Comparison of ENCODE assay signal across 36 cellular contexts in the genomic region with DNA sequence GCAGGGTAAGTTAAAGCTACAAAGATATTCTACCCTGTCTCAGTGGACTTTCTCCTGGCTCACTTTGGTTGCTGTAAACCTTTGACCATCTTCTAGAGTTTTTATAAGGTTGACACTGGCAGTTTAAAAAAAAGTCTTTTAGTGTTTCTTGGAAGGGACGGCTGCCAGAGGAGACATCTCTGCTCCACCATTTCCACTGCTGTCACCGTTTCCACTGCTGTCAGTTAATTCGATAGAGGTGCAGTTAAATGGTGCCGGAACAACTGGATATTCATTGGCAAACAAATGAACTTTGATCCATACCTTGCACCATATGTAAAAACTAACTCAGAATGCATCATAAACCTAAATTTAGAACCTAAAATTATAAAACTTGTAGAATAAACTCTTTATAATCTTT.
"Had no signal": no experiment of that assay in that cellular context is flagged by ENCODE, and none has a peak within 500 bp of the region (broad histone marks: within the 10 kb centered on the region; RNA-seq: fewer than 3 reads in every experiment).

No MANE protein-coding gene starts in this region.

- H3K27me3 ChIP-seq: adrenal gland, ascending aorta, breast epithelium, cardiac muscle cell, esophagus muscularis mucosa, foreskin keratinocyte, gastrocnemius medialis had no signal

- H3K4me1 ChIP-seq: adrenal gland, ascending aorta, breast epithelium, esophagus muscularis mucosa, foreskin keratinocyte, gastrocnemius medialis had no signal

- ATAC-seq: activated CD4-positive, alpha-beta T cell treated with anti-CD3 and anti-CD28 coated beads for 36 hours; activated CD8-positive, alpha-beta memory T cell treated with anti-CD3 and anti-CD28 coated beads, Interleukin-2, amount 10 ng/mL, durations not matched to agents 7 days and 5 days; activated CD8-positive, alpha-beta T cell treated with anti-CD3 and anti-CD28 coated beads, Interleukin-2, amount 10 ng/mL, durations not matched to agents 7 days and 5 days; activated naive CD8-positive, alpha-beta T cell treated with anti-CD3 and anti-CD28 coated beads, Interleukin-2, amount 50 U/mL, for 24 hours; effector memory CD8-positive, alpha-beta T cell; foreskin keratinocyte; gastrocnemius medialis; T-helper 17 cell had no signal

- H3K9me3 Mint-ChIP-seq: activated naive CD8-positive, alpha-beta T cell treated with anti-CD3 and anti-CD28 coated beads, Interleukin-2, amount 50 U/mL, for 24 hours; activated T-helper 1 cell treated with anti-CD3 and anti-CD28 coated beads, Interleukin-12 subunit alpha, Interleukin-12 subunit beta, Interleukin-2, Interleukin-4 antibody, amounts not matched to agents 30 ng/mL and 10 ng/mL and 1 ng/mL, durations not matched to agents 14 hours and 24 hours and 36 hours; activated T-helper 2 cell treated with anti-CD3 and anti-CD28 coated beads, Interferon-gamma antibody, Interleukin-2, Interleukin-4, amounts not matched to agents 10 μg/mL and 5 μg/mL and 100 μg/mL, durations not matched to agents 14 hours and 24 hours and 36 hours; effector memory CD8-positive, alpha-beta T cell had no signal

- H3K9me3 ChIP-seq: ascending aorta, breast epithelium, gastrocnemius medialis had no signal

- H3K27ac Mint-ChIP-seq: activated CD4-positive, alpha-beta memory T cell treated with anti-CD3 and anti-CD28 coated beads for 36 hours; activated CD4-positive, alpha-beta T cell treated with anti-CD3 and anti-CD28 coated beads for 36 hours; activated CD4-positive, alpha-beta T cell treated with anti-CD3 and anti-CD28 coated beads, Interleukin-2, amount 10 ng/mL, durations not matched to agents 24 days and 14 days; activated CD8-positive, alpha-beta memory T cell treated with anti-CD3 and anti-CD28 coated beads, Interleukin-2, amount 10 ng/mL, durations not matched to agents 7 days and 5 days; activated CD8-positive, alpha-beta T cell treated with anti-CD3 and anti-CD28 coated beads, Interleukin-2, amount 10 ng/mL, durations not matched to agents 7 days and 5 days; activated naive CD4-positive, alpha-beta T cell treated with anti-CD3 and anti-CD28 coated beads for 36 hours; activated naive CD4-positive, alpha-beta T cell treated with anti-CD3 and anti-CD28 coated beads, Interleukin-2, amount 50 U/mL, for 24 hours; activated naive CD8-positive, alpha-beta T cell treated with anti-CD3 and anti-CD28 coated beads for 36 hours; activated naive CD8-positive, alpha-beta T cell treated with anti-CD3 and anti-CD28 coated beads, Interleukin-2, amount 50 U/mL, for 24 hours; activated T-helper 1 cell treated with anti-CD3 and anti-CD28 coated beads, Interleukin-12 subunit alpha, Interleukin-12 subunit beta, Interleukin-2, Interleukin-4 antibody, amounts not matched to agents 30 ng/mL and 10 ng/mL and 1 ng/mL, durations not matched to agents 14 hours and 24 hours and 36 hours; activated T-helper 2 cell treated with anti-CD3 and anti-CD28 coated beads, Interferon-gamma antibody, Interleukin-2, Interleukin-4, amounts not matched to agents 10 μg/mL and 5 μg/mL and 100 μg/mL, durations not matched to agents 14 hours and 24 hours and 36 hours; brain; effector memory CD8-positive, alpha-beta T cell; T-helper 17 cell had no signal

- H3K4me1 Mint-ChIP-seq: activated CD4-positive, alpha-beta T cell treated with anti-CD3 and anti-CD28 coated beads for 36 hours; activated CD4-positive, alpha-beta T cell treated with anti-CD3 and anti-CD28 coated beads, Interleukin-2, amount 10 ng/mL, durations not matched to agents 24 days and 14 days; activated CD8-positive, alpha-beta memory T cell treated with anti-CD3 and anti-CD28 coated beads, Interleukin-2, amount 10 ng/mL, durations not matched to agents 7 days and 5 days; activated naive CD4-positive, alpha-beta T cell treated with anti-CD3 and anti-CD28 coated beads, Interleukin-2, amount 50 U/mL, for 24 hours; activated naive CD8-positive, alpha-beta T cell treated with anti-CD3 and anti-CD28 coated beads for 36 hours; activated naive CD8-positive, alpha-beta T cell treated with anti-CD3 and anti-CD28 coated beads, Interleukin-2, amount 50 U/mL, for 24 hours; brain had no signal

- H3K27ac ChIP-seq: adrenal gland, ascending aorta, breast epithelium, cardiac muscle cell, esophagus muscularis mucosa, foreskin keratinocyte, gastrocnemius medialis had no signal

- H3K4me3 ChIP-seq: adrenal gland, ascending aorta, breast epithelium, cardiac muscle cell, esophagus muscularis mucosa, gastrocnemius medialis had no signal

- H3K27me3 Mint-ChIP-seq: activated CD4-positive, alpha-beta memory T cell treated with anti-CD3 and anti-CD28 coated beads for 36 hours; activated CD4-positive, alpha-beta T cell treated with anti-CD3 and anti-CD28 coated beads for 36 hours; activated CD4-positive, alpha-beta T cell treated with anti-CD3 and anti-CD28 coated beads, Interleukin-2, amount 10 ng/mL, durations not matched to agents 24 days and 14 days; activated CD8-positive, alpha-beta memory T cell treated with anti-CD3 and anti-CD28 coated beads, Interleukin-2, amount 10 ng/mL, durations not matched to agents 7 days and 5 days; activated naive CD4-positive, alpha-beta T cell treated with anti-CD3 and anti-CD28 coated beads, Interleukin-2, amount 50 U/mL, for 24 hours; activated naive CD8-positive, alpha-beta T cell treated with anti-CD3 and anti-CD28 coated beads for 36 hours; activated naive CD8-positive, alpha-beta T cell treated with anti-CD3 and anti-CD28 coated beads, Interleukin-2, amount 50 U/mL, for 24 hours; brain; effector memory CD8-positive, alpha-beta T cell; T-helper 17 cell had no signal

- H3K36me3 ChIP-seq: breast epithelium had no signal

- DNase-seq: activated CD4-positive, alpha-beta memory T cell treated with anti-CD3 and anti-CD28 coated beads for 36 hours; activated CD4-positive, alpha-beta T cell treated with anti-CD3 and anti-CD28 coated beads for 36 hours; activated CD4-positive, alpha-beta T cell treated with anti-CD3 and anti-CD28 coated beads, Interleukin-2, amount 10 ng/mL, durations not matched to agents 24 days and 14 days; activated CD4-positive, CD25-positive, alpha-beta regulatory T cell; activated CD4-positive, CD25-positive, alpha-beta regulatory T cell treated with anti-CD3 and anti-CD28 coated beads, Interleukin-2, amount 50 U/mL, for 72 hours; activated CD8-positive, alpha-beta memory T cell treated with anti-CD3 and anti-CD28 coated beads, Interleukin-2, amount 10 ng/mL, durations not matched to agents 7 days and 5 days; activated CD8-positive, alpha-beta memory T cell treated with anti-CD3 and anti-CD28 coated beads, Interleukin-2, amount 50 U/mL, for 4 hours; activated CD8-positive, alpha-beta T cell treated with anti-CD3 and anti-CD28 coated beads, Interleukin-2, amount 10 ng/mL, durations not matched to agents 7 days and 5 days; activated effector memory CD4-positive, alpha-beta T cell treated with anti-CD3 and anti-CD28 coated beads, Interleukin-2, amount 50 U/mL, for 16 hours; activated naive CD4-positive, alpha-beta T cell treated with anti-CD3 and anti-CD28 coated beads for 36 hours; activated naive CD8-positive, alpha-beta T cell treated with anti-CD3 and anti-CD28 coated beads for 36 hours; activated naive CD8-positive, alpha-beta T cell treated with anti-CD3 and anti-CD28 coated beads, Interleukin-2, amount 50 U/mL, for 24 hours; activated T-cell treated with anti-CD3 and anti-CD28 coated beads, Interleukin-2, amount 50 U/mL, for 1 hour; activated T-cell treated with anti-CD3 and anti-CD28 coated beads, Interleukin-2, amount 50 U/mL, for 48 hours; adrenal gland; amygdala; central memory CD4-positive, alpha-beta T cell; cerebellar nuclear complex; cortex of kidney; dermis blood vessel endothelial cell; effector CD4-positive, alpha-beta T cell; effector memory CD8-positive, alpha-beta T cell; erythroblast; foreskin keratinocyte; gastrocnemius medialis; glutamatergic neuron; T-helper 1 cell; T-helper 17 cell had no signal

- H3K4me3 Mint-ChIP-seq: activated CD4-positive, alpha-beta memory T cell treated with anti-CD3 and anti-CD28 coated beads for 36 hours; activated CD4-positive, alpha-beta T cell treated with anti-CD3 and anti-CD28 coated beads for 36 hours; activated CD4-positive, alpha-beta T cell treated with anti-CD3 and anti-CD28 coated beads, Interleukin-2, amount 10 ng/mL, durations not matched to agents 24 days and 14 days; activated CD8-positive, alpha-beta memory T cell treated with anti-CD3 and anti-CD28 coated beads, Interleukin-2, amount 10 ng/mL, durations not matched to agents 7 days and 5 days; activated CD8-positive, alpha-beta T cell treated with anti-CD3 and anti-CD28 coated beads, Interleukin-2, amount 10 ng/mL, durations not matched to agents 7 days and 5 days; activated naive CD4-positive, alpha-beta T cell treated with anti-CD3 and anti-CD28 coated beads for 36 hours; activated naive CD4-positive, alpha-beta T cell treated with anti-CD3 and anti-CD28 coated beads, Interleukin-2, amount 50 U/mL, for 24 hours; activated naive CD8-positive, alpha-beta T cell treated with anti-CD3 and anti-CD28 coated beads for 36 hours; activated naive CD8-positive, alpha-beta T cell treated with anti-CD3 and anti-CD28 coated beads, Interleukin-2, amount 50 U/mL, for 24 hours; activated T-helper 1 cell treated with anti-CD3 and anti-CD28 coated beads, Interleukin-12 subunit alpha, Interleukin-12 subunit beta, Interleukin-2, Interleukin-4 antibody, amounts not matched to agents 30 ng/mL and 10 ng/mL and 1 ng/mL, durations not matched to agents 14 hours and 24 hours and 36 hours; brain; effector memory CD8-positive, alpha-beta T cell; T-helper 17 cell had no signal
